Comparison of ENCODE assay signal across 1 cellular context in genomic region chr11:57426754-57427691, GRCh38.
TF ChIP-seq lines count a peak whose summit lies in the region.

Gene SLC43A3, minus strand, starts transcription at chr11:57427121. Its CDS starts 949 bp downstream, at chr11:57426172.

TF ChIP-seq in GM12878, 131 proteins besides CTCF, POLR2A, EP300 and RAD21 (continued from another document and continues in another):
- TF ChIP-seq ZNF592 (IDR thresholded peaks at IDR 0.05) (no peak), ZBED1 (IDR thresholded peaks at IDR 0.05; ENCODE audit: borderline replicate concordance) (0 out of 2 replicates have a peak, but pooled peaks have one; percentile 14), NR2F1 (conservative IDR thresholded peaks at IDR 0.05) (peak; percentile 60), FOS (IDR thresholded peaks at IDR 0.05; ENCODE audit: borderline replicate concordance, extremely low read depth, insufficient read length) (no peak), RBBP5 (conservative IDR thresholded peaks at IDR 0.05) (no peak), PML (IDR thresholded peaks at IDR 0.05; ENCODE audit: low read length) (peak; percentile 79), SIN3A (IDR thresholded peaks at IDR 0.05; ENCODE audit: low read depth, low read length) (0 out of 2 replicates have a peak, but pooled peaks have one; percentile 40), CREM (IDR thresholded peaks at IDR 0.05; ENCODE audit: low read depth) (no peak), TAF1 (IDR thresholded peaks at IDR 0.05; ENCODE audit: borderline replicate concordance, low read depth, low read length) (peak; percentile 68; the same call in 1 of the 2 replicates), KAT2A (conservative IDR thresholded peaks at IDR 0.05; ENCODE audit: control insufficient read depth, low read depth, low read length) (no peak), BACH1 (IDR thresholded peaks at IDR 0.05; ENCODE audit: borderline replicate concordance) (peak; percentile 67), SREBF2 (IDR thresholded peaks at IDR 0.05; ENCODE audit: low read length) (no peak), ASH2L (IDR thresholded peaks at IDR 0.05; ENCODE audit: borderline replicate concordance, low read depth) (no peak), NBN (IDR thresholded peaks at IDR 0.05) (peak; percentile 82), WRNIP1 (IDR thresholded peaks at IDR 0.05; ENCODE audit: borderline replicate concordance, low read depth, low read length) (no peak), ZNF622 (IDR thresholded peaks at IDR 0.05) (no peak), EED (IDR thresholded peaks at IDR 0.05; ENCODE audit: low read depth) (no peak), GABPA (IDR thresholded peaks at IDR 0.05; ENCODE audit: low read depth) (peak; percentile 71), RAD51 (IDR thresholded peaks at IDR 0.05) (no peak), YBX1 (IDR thresholded peaks at IDR 0.05) (no peak), USF1 (IDR thresholded peaks at IDR 0.05; ENCODE audit: borderline replicate concordance, extremely low read length, insufficient read depth, low read depth, low read length) (no peak), SMAD5 (IDR thresholded peaks at IDR 0.05; ENCODE audit: low read depth) (peak; percentile 36; the same call in 1 of the 2 replicates), ZNF384 (IDR thresholded peaks at IDR 0.05; ENCODE audit: borderline replicate concordance, low read depth, low read length) (no peak), MTA2 (IDR thresholded peaks at IDR 0.05; ENCODE audit: low read depth) (peak; percentile 42; the same call in 1 of the 2 replicates), MXI1 (IDR thresholded peaks at IDR 0.05; ENCODE audit: low read depth, low read length) (peak; percentile 54; the same call in 1 of the 2 replicates), YY1 (IDR thresholded peaks at IDR 0.05; ENCODE audit: low read depth, low read length) (peak; percentile 62), NFIC (IDR thresholded peaks at IDR 0.05; ENCODE audit: low read depth, low read length) (no peak), RFX5 (IDR thresholded peaks at IDR 0.05; ENCODE audit: low read depth, low read length) (no peak), ZZZ3 (IDR thresholded peaks at IDR 0.05; ENCODE audit: control insufficient read depth, insufficient read length, low read depth) (no peak), CHD1 (IDR thresholded peaks at IDR 0.05; ENCODE audit: low read depth, low read length) (peak; percentile 59; the same call in 1 of the 2 replicates), BCLAF1 (IDR thresholded peaks at IDR 0.05) (no peak), LARP7 (IDR thresholded peaks at IDR 0.05) (peak; percentile 52; the same call in 1 of the 2 replicates), SKIL (IDR thresholded peaks at IDR 0.05; ENCODE audit: low read depth, poor library complexity, severe bottlenecking) (no peak), NRF1 (conservative IDR thresholded peaks at IDR 0.05; ENCODE audit: low read depth, low read length) (no peak), TBL1XR1 (IDR thresholded peaks at IDR 0.05; ENCODE audit: low read depth, low read length) (no peak), CBFB (IDR thresholded peaks at IDR 0.05; ENCODE audit: low read depth) (no peak), ESRRA (IDR thresholded peaks at IDR 0.05; ENCODE audit: low read length) (no peak)
- TF ChIP-seq, protein P1, sequence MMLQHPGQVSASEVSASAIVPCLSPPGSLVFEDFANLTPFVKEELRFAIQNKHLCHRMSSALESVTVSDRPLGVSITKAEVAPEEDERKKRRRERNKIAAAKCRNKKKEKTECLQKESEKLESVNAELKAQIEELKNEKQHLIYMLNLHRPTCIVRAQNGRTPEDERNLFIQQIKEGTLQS (IDR thresholded peaks at IDR 0.05; ENCODE audit: borderline replicate concordance, extremely low read depth, low read depth, low read length): no peak
- TF ChIP-seq, protein P2, sequence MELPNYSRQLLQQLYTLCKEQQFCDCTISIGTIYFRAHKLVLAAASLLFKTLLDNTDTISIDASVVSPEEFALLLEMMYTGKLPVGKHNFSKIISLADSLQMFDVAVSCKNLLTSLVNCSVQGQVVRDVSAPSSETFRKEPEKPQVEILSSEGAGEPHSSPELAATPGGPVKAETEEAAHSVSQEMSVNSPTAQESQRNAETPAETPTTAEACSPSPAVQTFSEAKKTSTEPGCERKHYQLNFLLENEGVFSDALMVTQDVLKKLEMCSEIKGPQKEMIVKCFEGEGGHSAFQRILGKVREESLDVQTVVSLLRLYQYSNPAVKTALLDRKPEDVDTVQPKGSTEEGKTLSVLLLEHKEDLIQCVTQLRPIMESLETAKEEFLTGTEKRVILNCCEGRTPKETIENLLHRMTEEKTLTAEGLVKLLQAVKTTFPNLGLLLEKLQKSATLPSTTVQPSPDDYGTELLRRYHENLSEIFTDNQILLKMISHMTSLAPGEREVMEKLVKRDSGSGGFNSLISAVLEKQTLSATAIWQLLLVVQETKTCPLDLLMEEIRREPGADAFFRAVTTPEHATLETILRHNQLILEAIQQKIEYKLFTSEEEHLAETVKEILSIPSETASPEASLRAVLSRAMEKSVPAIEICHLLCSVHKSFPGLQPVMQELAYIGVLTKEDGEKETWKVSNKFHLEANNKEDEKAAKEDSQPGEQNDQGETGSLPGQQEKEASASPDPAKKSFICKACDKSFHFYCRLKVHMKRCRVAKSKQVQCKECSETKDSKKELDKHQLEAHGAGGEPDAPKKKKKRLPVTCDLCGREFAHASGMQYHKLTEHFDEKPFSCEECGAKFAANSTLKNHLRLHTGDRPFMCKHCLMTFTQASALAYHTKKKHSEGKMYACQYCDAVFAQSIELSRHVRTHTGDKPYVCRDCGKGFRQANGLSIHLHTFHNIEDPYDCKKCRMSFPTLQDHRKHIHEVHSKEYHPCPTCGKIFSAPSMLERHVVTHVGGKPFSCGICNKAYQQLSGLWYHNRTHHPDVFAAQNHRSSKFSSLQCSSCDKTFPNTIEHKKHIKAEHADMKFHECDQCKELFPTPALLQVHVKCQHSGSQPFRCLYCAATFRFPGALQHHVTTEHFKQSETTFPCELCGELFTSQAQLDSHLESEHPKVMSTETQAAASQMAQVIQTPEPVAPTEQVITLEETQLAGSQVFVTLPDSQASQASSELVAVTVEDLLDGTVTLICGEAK (IDR thresholded peaks at IDR 0.05; ENCODE audit: borderline replicate concordance): peak; percentile 64; the same call in 1 of the 2 replicates
- TF ChIP-seq, protein P3, sequence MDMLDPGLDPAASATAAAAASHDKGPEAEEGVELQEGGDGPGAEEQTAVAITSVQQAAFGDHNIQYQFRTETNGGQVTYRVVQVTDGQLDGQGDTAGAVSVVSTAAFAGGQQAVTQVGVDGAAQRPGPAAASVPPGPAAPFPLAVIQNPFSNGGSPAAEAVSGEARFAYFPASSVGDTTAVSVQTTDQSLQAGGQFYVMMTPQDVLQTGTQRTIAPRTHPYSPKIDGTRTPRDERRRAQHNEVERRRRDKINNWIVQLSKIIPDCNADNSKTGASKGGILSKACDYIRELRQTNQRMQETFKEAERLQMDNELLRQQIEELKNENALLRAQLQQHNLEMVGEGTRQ (IDR thresholded peaks at IDR 0.05; ENCODE audit: borderline replicate concordance, low read depth, low read length): no peak
- TF ChIP-seq, protein P4, sequence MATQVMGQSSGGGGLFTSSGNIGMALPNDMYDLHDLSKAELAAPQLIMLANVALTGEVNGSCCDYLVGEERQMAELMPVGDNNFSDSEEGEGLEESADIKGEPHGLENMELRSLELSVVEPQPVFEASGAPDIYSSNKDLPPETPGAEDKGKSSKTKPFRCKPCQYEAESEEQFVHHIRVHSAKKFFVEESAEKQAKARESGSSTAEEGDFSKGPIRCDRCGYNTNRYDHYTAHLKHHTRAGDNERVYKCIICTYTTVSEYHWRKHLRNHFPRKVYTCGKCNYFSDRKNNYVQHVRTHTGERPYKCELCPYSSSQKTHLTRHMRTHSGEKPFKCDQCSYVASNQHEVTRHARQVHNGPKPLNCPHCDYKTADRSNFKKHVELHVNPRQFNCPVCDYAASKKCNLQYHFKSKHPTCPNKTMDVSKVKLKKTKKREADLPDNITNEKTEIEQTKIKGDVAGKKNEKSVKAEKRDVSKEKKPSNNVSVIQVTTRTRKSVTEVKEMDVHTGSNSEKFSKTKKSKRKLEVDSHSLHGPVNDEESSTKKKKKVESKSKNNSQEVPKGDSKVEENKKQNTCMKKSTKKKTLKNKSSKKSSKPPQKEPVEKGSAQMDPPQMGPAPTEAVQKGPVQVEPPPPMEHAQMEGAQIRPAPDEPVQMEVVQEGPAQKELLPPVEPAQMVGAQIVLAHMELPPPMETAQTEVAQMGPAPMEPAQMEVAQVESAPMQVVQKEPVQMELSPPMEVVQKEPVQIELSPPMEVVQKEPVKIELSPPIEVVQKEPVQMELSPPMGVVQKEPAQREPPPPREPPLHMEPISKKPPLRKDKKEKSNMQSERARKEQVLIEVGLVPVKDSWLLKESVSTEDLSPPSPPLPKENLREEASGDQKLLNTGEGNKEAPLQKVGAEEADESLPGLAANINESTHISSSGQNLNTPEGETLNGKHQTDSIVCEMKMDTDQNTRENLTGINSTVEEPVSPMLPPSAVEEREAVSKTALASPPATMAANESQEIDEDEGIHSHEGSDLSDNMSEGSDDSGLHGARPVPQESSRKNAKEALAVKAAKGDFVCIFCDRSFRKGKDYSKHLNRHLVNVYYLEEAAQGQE (IDR thresholded peaks at IDR 0.05; ENCODE audit: low read depth, low read length): 0 out of 2 replicates have a peak, but pooled peaks have one; percentile 33
- TF ChIP-seq, protein P5, sequence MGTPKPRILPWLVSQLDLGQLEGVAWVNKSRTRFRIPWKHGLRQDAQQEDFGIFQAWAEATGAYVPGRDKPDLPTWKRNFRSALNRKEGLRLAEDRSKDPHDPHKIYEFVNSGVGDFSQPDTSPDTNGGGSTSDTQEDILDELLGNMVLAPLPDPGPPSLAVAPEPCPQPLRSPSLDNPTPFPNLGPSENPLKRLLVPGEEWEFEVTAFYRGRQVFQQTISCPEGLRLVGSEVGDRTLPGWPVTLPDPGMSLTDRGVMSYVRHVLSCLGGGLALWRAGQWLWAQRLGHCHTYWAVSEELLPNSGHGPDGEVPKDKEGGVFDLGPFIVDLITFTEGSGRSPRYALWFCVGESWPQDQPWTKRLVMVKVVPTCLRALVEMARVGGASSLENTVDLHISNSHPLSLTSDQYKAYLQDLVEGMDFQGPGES (IDR thresholded peaks at IDR 0.05): no peak
